Comparison of ENCODE assay signal across 23 cellular contexts in genomic region chr18:42281851-42282250, GRCh38.
DNase-seq lines count a peak whose midpoint lies in the region; ATAC-seq, FAIRE-seq and TF ChIP-seq lines count a peak whose summit lies in the region.
"Had no signal": no experiment of that assay in that cellular context is flagged by ENCODE, and none has a peak within 500 bp of the region (broad histone marks: within the 10 kb centered on the region; RNA-seq: fewer than 3 reads in every experiment).

No MANE protein-coding gene starts in this region.

- no peaks in the 10 kb centered on the region for H3K4me1 Mint-ChIP-seq in GM23338
- H3K4me1 Mint-ChIP-seq: B cell; CD4-positive, CD25-positive, alpha-beta regulatory T cell had no signal

- H4K20me1 ChIP-seq in GM23338 (replicated peaks; ENCODE audit: insufficient read depth), result no peaks in the 10 kb centered on the region
- no peaks in the 10 kb centered on the region for H4K20me1 ChIP-seq in GM12878 (ENCODE audit: control insufficient read depth, insufficient read depth)
- H4K20me1 ChIP-seq: BLaER1 treated with 17β-estradiol and CSF1 and Interleukin-3, amounts not matched to agents 10 nM and 100 nM had no signal

- DNase-seq in A673 (ENCODE audit: low spot score) (no peak), GM23338 (ENCODE audit: low spot score) (no peak), GM12878 (ENCODE audit: low read depth, low spot score) (no peak), renal cortical epithelial cell (ENCODE audit: low read depth) (peak; percentile 10), T1000 (lab: John Stamatoyannopoulos, UW) (no peak), RCC 7860 (ENCODE audit: low spot score) (no peak)
- DNase-seq: 8988T; Caco-2; CD4-positive, CD25-positive, alpha-beta regulatory T cell; DMS153; DMS79; GDM1; GM23248; H7; HFFc6; IMR-90 had no signal

- no peaks in the 10 kb centered on the region for H3F3A ChIP-seq in GM23338 (replicated peaks; ENCODE audit: low read depth)

- no peak overlapping the region for H3K9ac ChIP-seq in GM12878 (ENCODE audit: control insufficient read depth, insufficient read depth, low read length)
- H3K9ac ChIP-seq: BLaER1 treated with 17β-estradiol and CSF1 and Interleukin-3, amounts not matched to agents 10 nM and 100 nM; GM23248 had no signal

- H3K27ac Mint-ChIP-seq in GM23338, result no peak overlapping the region
- H3K27ac Mint-ChIP-seq: B cell; CD4-positive, CD25-positive, alpha-beta regulatory T cell; HFFc6 had no signal

- H3K27me3 ChIP-seq in A673 (replicated peaks; ENCODE audit: insufficient read depth, low read depth, low read length, poor library complexity) (no peaks in the 10 kb centered on the region), GM23338 (ENCODE audit: insufficient read depth) (no peaks in the 10 kb centered on the region), GM12878 (replicated peaks in 1 of 2; ENCODE audit: control insufficient read depth in 2 of 2, insufficient read depth in 2 of 2, low read length in 1 of 2) (no peaks in the 10 kb centered on the region)
- H3K27me3 ChIP-seq: BLaER1 treated with 17β-estradiol and CSF1 and Interleukin-3, amounts not matched to agents 10 nM and 100 nM had no signal

- FAIRE-seq in GM12878 (lab: Jason Lieb, UNC) (no peak), RCC 7860 (lab: Jason Lieb, UNC) (no peak)
- FAIRE-seq: GM19239, HTR-8/SVneo, K562 had no signal

- no peaks in the 10 kb centered on the region for H3K9me2 ChIP-seq in GM23338 (ENCODE audit: insufficient read depth)

- H3K4me3 Mint-ChIP-seq in GM23338, result no peak overlapping the region
- H3K4me3 Mint-ChIP-seq: B cell; CD4-positive, CD25-positive, alpha-beta regulatory T cell; HFFc6 had no signal

- no peaks in the 10 kb centered on the region for H3K79me2 ChIP-seq in GM23338 (replicated peaks; ENCODE audit: insufficient read depth)
- H3K79me2 ChIP-seq in GM12878 (ENCODE audit: control insufficient read depth, insufficient read depth, low read length), result no peaks in the 10 kb centered on the region

- no peak for TF ChIP-seq CTCF in A673 (conservative IDR thresholded peaks at IDR 0.05; ENCODE audit: low read depth, low read length)
- TF ChIP-seq CTCF in GM23338 (conservative IDR thresholded peaks at IDR 0.05; ENCODE audit: low read depth in 2 of 2), result no peak
- TF ChIP-seq CTCF in GM12878 (IDR thresholded peaks at IDR 0.05 in 2 of 3, conservative IDR thresholded peaks at IDR 0.05 in 1 of 3; ENCODE audit: control insufficient read depth in 2 of 3, extremely low read depth in 1 of 3, insufficient read depth in 1 of 3, low read depth in 3 of 3, low read length in 3 of 3), result no peak

- H3K4me1 ChIP-seq in A673 (ENCODE audit: insufficient read depth, low read length, poor library complexity, severe bottlenecking) (peaks cover 8% of the 10 kb centered on the region), GM23338 (ENCODE audit: insufficient read depth) (no peaks in the 10 kb centered on the region), GM12878 (ENCODE audit: control insufficient read depth, insufficient read depth, low read length) (no peaks in the 10 kb centered on the region)
- H3K4me1 ChIP-seq: BLaER1 treated with 17β-estradiol and CSF1 and Interleukin-3, amounts not matched to agents 10 nM and 100 nM; Caco-2 had no signal

- intact Hi-C loops in A673 (cut with micrococcal nuclease; ENCODE audit: unreplicated experiment) (no loop called here), GM12878 (cut with micrococcal nuclease; ENCODE audit: unreplicated experiment) (no loop called here)

- BruUV-seq in A673 (replicated peaks; lab: Mats Ljungman, UMichigan), result no TSS peak
- BruUV-seq in GM12878 (replicated peaks; lab: Mats Ljungman, UMichigan), result no TSS peak

- SMC1A ChIA-PET in GM12878 (lab: Charles Lee; ENCODE audit: uncharacterized antibody, unreplicated experiment), result interaction anchor here (0.8 to 2.5 kb wide), 21 partner anchors 8 to 229 kb away, joined by 3 to 29 read pairs (median 4); no protein-coding TSS in a partner anchor

- RAD21 ChIA-PET in GM12878 (lab: Charles Lee; ENCODE audit: unreplicated experiment), result interaction anchor here (0.6 to 2.2 kb wide), 13 partner anchors 13 to 168 kb away, joined by 3 to 23 read pairs (median 4); no protein-coding TSS in a partner anchor

- H2AFZ ChIP-seq in GM23338, result peak overlapping the region; percentile 21
- no peak overlapping the region for H2AFZ ChIP-seq in GM12878 (ENCODE audit: control insufficient read depth, low read depth, low read length)
- H2AFZ ChIP-seq: GM23248 had no signal

- no peaks in the 10 kb centered on the region for H3K36me3 ChIP-seq in A673 (ENCODE audit: insufficient read depth, low read length, poor library complexity, severe bottlenecking)
- H3K36me3 ChIP-seq in GM23338 (ENCODE audit: insufficient read depth), result no peaks in the 10 kb centered on the region
- H3K36me3 ChIP-seq in GM12878 (ENCODE audit: control insufficient read depth in 2 of 2, insufficient read depth in 2 of 2, low read length in 1 of 2), result no peaks in the 10 kb centered on the region
- H3K36me3 ChIP-seq: BLaER1 treated with 17β-estradiol and CSF1 and Interleukin-3, amounts not matched to agents 10 nM and 100 nM had no signal

- CTCF ChIA-PET in A673 (lab: Charles Lee) (no interaction called here), GM12878 (lab: Yijun Ruan, JAX) (interaction anchor here (0.8 to 2.3 kb wide), 12 partner anchors 8 to 229 kb away, joined by 3 to 25 read pairs (median 4); no protein-coding TSS in a partner anchor)

- H3K27ac ChIP-seq in A673 (ENCODE audit: low read depth, low read length, poor library complexity, severe bottlenecking) (peak overlapping the region; percentile 3), GM23338 (ENCODE audit: low read depth) (no peak overlapping the region), GM12878 (ENCODE audit: control insufficient read depth, insufficient read depth) (no peak overlapping the region)
- H3K27ac ChIP-seq: BLaER1 treated with 17β-estradiol and CSF1 and Interleukin-3, amounts not matched to agents 10 nM and 100 nM; GM23248 had no signal

- no peaks in the 10 kb centered on the region for H3K36me3 Mint-ChIP-seq in GM23338 (ENCODE audit: low read depth)
- H3K36me3 Mint-ChIP-seq: CD4-positive, CD25-positive, alpha-beta regulatory T cell had no signal

- H3K4me3 ChIP-seq in A673 (ENCODE audit: low read depth, low read length, poor library complexity, severe bottlenecking) (no peak overlapping the region), GM23338 (no peak overlapping the region), GM12878 (no peak overlapping the region)
- H3K4me3 ChIP-seq: BLaER1 treated with 17β-estradiol and CSF1 and Interleukin-3, amounts not matched to agents 10 nM and 100 nM; GM23248; K562 had no signal

- in situ Hi-C loops in GM12878 (cut with MboI), result no loop called here

- TF ChIP-seq POLR2A in GM12878 (IDR thresholded peaks at IDR 0.05; ENCODE audit: low read depth, low read length), result no peak

- no peaks in the 10 kb centered on the region for H3K9me3 ChIP-seq in A673 (ENCODE audit: low read depth, low read length, poor library complexity, severe bottlenecking)
- no peaks in the 10 kb centered on the region for H3K9me3 ChIP-seq in GM12878 (replicated peaks; ENCODE audit: control insufficient read depth, insufficient read depth, low read length)
- H3K9me3 ChIP-seq: BLaER1 treated with 17β-estradiol and CSF1 and Interleukin-3, amounts not matched to agents 10 nM and 100 nM; Caco-2 had no signal

- no peak for TF ChIP-seq RAD21 in GM12878 (IDR thresholded peaks at IDR 0.05; ENCODE audit: insufficient read depth, low read depth, low read length)

- H3K4me2 ChIP-seq in GM23338 (no peak overlapping the region), GM12878 (ENCODE audit: control insufficient read depth, insufficient read depth) (no peak overlapping the region)
- H3K4me2 ChIP-seq: BLaER1 treated with 17β-estradiol and CSF1 and Interleukin-3, amounts not matched to agents 10 nM and 100 nM had no signal

- POLR2A ChIA-PET in A673 (lab: Charles Lee; ENCODE audit: low non-redundant PET) (no interaction called here), GM12878 (lab: Charles Lee) (interaction anchor here (0.5 to 1.3 kb wide), 2 partner anchors 10 to 40 kb away, joined by 3 to 12 read pairs; no protein-coding TSS in a partner anchor)

- H3K27me3 Mint-ChIP-seq in GM23338 (ENCODE audit: insufficient read depth, low read depth, poor library complexity), result no peaks in the 10 kb centered on the region
- H3K27me3 Mint-ChIP-seq: B cell; CD4-positive, CD25-positive, alpha-beta regulatory T cell had no signal

- no peak for TF ChIP-seq EP300 in GM12878 (IDR thresholded peaks at IDR 0.05; ENCODE audit: borderline replicate concordance in 1 of 2, control insufficient read depth in 1 of 2, low read depth in 2 of 2, low read length in 2 of 2)

- ATAC-seq in GM23338, result no peak
- peak; percentile 61 for ATAC-seq in GM12878
- no peak for ATAC-seq in GM19452 (IDR thresholded peaks at IDR 0.05; ENCODE audit: unreplicated experiment)
- ATAC-seq: HCT116, K562 had no signal

- H3K9me3 Mint-ChIP-seq in GM23338, result no peaks in the 10 kb centered on the region
- H3K9me3 Mint-ChIP-seq: HFFc6 had no signal

TF ChIP-seq in GM23338, 12 proteins besides CTCF, POLR2A, EP300 and RAD21 (continues in another document):
- no peak for TF ChIP-seq ZNF114 (CRISPR knock-in tag; IDR thresholded peaks at IDR 0.05)

TF ChIP-seq in GM12878, 131 proteins besides CTCF, POLR2A, EP300 and RAD21:
- TF ChIP-seq IKZF2 (IDR thresholded peaks at IDR 0.05) (peak in 1 of 2 experiments; percentile 10; a peak in 1 of 4 replicates), MTA2 (IDR thresholded peaks at IDR 0.05; ENCODE audit: low read depth) (peak; percentile 50; the same call in 1 of the 2 replicates), HDAC6 (IDR thresholded peaks at IDR 0.05; ENCODE audit: unreplicated experiment) (no peak), ATF7 (IDR thresholded peaks at IDR 0.05; ENCODE audit: low read depth) (no peak)
